In the genomic region with DNA sequence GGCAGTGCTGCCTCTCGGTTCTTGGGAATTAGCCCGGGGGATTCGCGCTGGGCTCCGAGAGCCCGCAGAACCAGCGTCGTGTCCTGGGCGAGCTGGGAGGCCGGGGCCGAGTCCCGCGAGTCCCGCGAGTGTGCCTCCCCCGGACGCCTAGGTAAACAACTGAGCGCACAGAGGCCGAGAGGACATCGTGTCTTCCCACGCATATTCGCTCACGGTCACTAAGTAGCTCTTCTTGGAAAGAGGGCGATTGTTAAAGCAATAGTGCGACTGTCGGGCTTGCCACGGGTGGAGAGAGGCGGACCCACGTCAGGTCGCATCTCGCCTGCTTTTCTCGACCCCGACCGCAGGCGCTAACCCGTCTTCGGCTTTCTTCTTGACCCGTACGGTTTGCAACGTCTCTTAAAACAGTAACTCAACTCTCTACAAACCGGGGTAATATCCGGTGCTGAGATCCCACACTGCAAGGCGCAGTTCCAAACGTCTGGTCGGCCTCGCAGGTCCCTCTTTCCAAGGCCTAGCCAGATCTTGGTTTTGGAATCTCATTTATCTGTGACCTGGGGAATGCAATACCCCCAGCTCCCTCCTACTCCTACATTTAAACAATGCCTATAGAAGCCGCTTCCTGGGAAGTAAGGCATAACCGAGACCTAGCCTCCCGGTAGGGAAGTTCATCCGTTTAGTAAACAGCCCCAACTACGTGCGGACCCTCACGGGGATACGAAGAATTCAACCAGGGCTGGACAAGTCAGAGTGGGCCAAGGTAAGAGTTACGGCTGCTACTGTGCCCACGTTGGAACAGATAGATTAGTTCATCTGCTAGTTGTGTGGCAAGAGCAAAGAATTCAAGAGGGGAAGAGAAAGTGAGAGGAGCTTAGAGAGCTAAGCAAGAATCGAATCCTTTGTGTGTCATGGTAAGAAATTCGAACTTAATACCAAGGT, we compare ENCODE assay signal across 7 cellular contexts. TPM values are rescaled to one million over a fixed set of nuclear protein-coding genes. Genes with fewer than 3 reads are reported as not detected.
A peak's percentile ranks its signal among the peaks of the same experiment; 100 is the strongest.
DNase-seq lines count a peak whose midpoint lies in the region; ATAC-seq and TF ChIP-seq lines count a peak whose summit lies in the region.

No MANE protein-coding gene starts in this region.

- H3K4me1 Mint-ChIP-seq in HFFc6 (ENCODE audit: low read depth) = peaks cover 46% of the 10 kb centered on the region
- H3K4me1 Mint-ChIP-seq in activated T-helper 2 cell treated with anti-CD3 and anti-CD28 coated beads, Interferon-gamma antibody, Interleukin-2, Interleukin-4, amounts not matched to agents 10 μg/mL and 5 μg/mL and 100 μg/mL, durations not matched to agents 14 hours and 24 hours and 36 hours (ENCODE audit: low read depth) = peaks cover 41% of the 10 kb centered on the region

- H3K36me3 Mint-ChIP-seq in HFFc6 (ENCODE audit: low read depth) = peaks cover 33% of the 10 kb centered on the region
- peaks cover 42% of the 10 kb centered on the region for H3K36me3 Mint-ChIP-seq in activated T-helper 2 cell treated with anti-CD3 and anti-CD28 coated beads, Interferon-gamma antibody, Interleukin-2, Interleukin-4, amounts not matched to agents 10 μg/mL and 5 μg/mL and 100 μg/mL, durations not matched to agents 14 hours and 24 hours and 36 hours (ENCODE audit: low read depth)

- no peaks in the 10 kb centered on the region for H3K9me3 ChIP-seq in neural cell (ENCODE audit: low read length)
- H3K9me3 ChIP-seq in vagina = no peaks in the 10 kb centered on the region

- H3K4me3 ChIP-seq in neural cell (ENCODE audit: low read length) (peak overlapping the region; percentile 83), vagina (peak overlapping the region; percentile 60 to 66)

- ATAC-seq in GM18502 (IDR thresholded peaks at IDR 0.05; ENCODE audit: poor library complexity, unreplicated experiment) = peak; percentile 31

- peaks cover 15% of the 10 kb centered on the region for H3K79me2 ChIP-seq in neural cell (replicated peaks; ENCODE audit: insufficient read depth, low read length)

- TF ChIP-seq RAD21 in neural cell (conservative IDR thresholded peaks at IDR 0.05) = no peak

- H2AFZ ChIP-seq in neural cell (ENCODE audit: low read depth, low read length) = no peak overlapping the region

- H3K4me2 ChIP-seq in neural cell (ENCODE audit: low read length) = peak overlapping the region; percentile 18

- H3K4me3 Mint-ChIP-seq in HFFc6 = peak overlapping the region; percentile 98
- peak overlapping the region; percentile 97 for H3K4me3 Mint-ChIP-seq in activated T-helper 2 cell treated with anti-CD3 and anti-CD28 coated beads, Interferon-gamma antibody, Interleukin-2, Interleukin-4, amounts not matched to agents 10 μg/mL and 5 μg/mL and 100 μg/mL, durations not matched to agents 14 hours and 24 hours and 36 hours (ENCODE audit: low read depth)

- no peaks in the 10 kb centered on the region for H4K20me1 ChIP-seq in neural cell (ENCODE audit: insufficient read depth)

- H3K36me3 ChIP-seq in neural cell (ENCODE audit: insufficient read depth, low read length) (no peaks in the 10 kb centered on the region), vagina (no peaks in the 10 kb centered on the region)

- no peaks in the 10 kb centered on the region for H3K9me2 ChIP-seq in neural cell (ENCODE audit: insufficient read depth, low read length)

- peak; percentile 60 for DNase-seq in HFFc6
- peak; percentile 83 for DNase-seq in MV-4-11 (lab: John Stamatoyannopoulos, UW)
- DNase-seq in activated T-helper 2 cell treated with anti-CD3 and anti-CD28 coated beads, Interferon-gamma antibody, Interleukin-2, Interleukin-4, amounts not matched to agents 10 μg/mL and 5 μg/mL and 100 μg/mL, durations not matched to agents 14 hours and 24 hours and 36 hours (ENCODE audit: low spot score) = no peak
- peak; percentile 60 for DNase-seq in foreskin melanocyte
- DNase-seq in vagina (ENCODE audit: extremely low spot score in 2 of 2) = no peak

- H3K9ac ChIP-seq in neural cell (ENCODE audit: low read length) = peak overlapping the region; percentile 79

- H3K27me3 ChIP-seq in neural cell (ENCODE audit: insufficient read depth, low read depth, low read length) (peaks cover 22% of the 10 kb centered on the region), vagina (no peaks in the 10 kb centered on the region)

- H3K9me3 Mint-ChIP-seq in HFFc6 = peaks cover 17% of the 10 kb centered on the region
- no peaks in the 10 kb centered on the region for H3K9me3 Mint-ChIP-seq in activated T-helper 2 cell treated with anti-CD3 and anti-CD28 coated beads, Interferon-gamma antibody, Interleukin-2, Interleukin-4, amounts not matched to agents 10 μg/mL and 5 μg/mL and 100 μg/mL, durations not matched to agents 14 hours and 24 hours and 36 hours

- H3K27me3 Mint-ChIP-seq in HFFc6 (ENCODE audit: insufficient read depth) = peaks cover 19% of the 10 kb centered on the region
- H3K27me3 Mint-ChIP-seq in activated T-helper 2 cell treated with anti-CD3 and anti-CD28 coated beads, Interferon-gamma antibody, Interleukin-2, Interleukin-4, amounts not matched to agents 10 μg/mL and 5 μg/mL and 100 μg/mL, durations not matched to agents 14 hours and 24 hours and 36 hours (ENCODE audit: low read depth) = no peaks in the 10 kb centered on the region

- peak overlapping the region; percentile 46 for H3K27ac ChIP-seq in neural cell (ENCODE audit: low read length)
- H3K27ac ChIP-seq in vagina = peak overlapping the region; percentile 93

- TF ChIP-seq EP300 in neural cell (conservative IDR thresholded peaks at IDR 0.05; ENCODE audit: poor library complexity, severe bottlenecking) = no peak

- H3K4me1 ChIP-seq in vagina = peaks cover 33% of the 10 kb centered on the region

- intact Hi-C loops in activated T-helper 2 cell treated with anti-CD3 and anti-CD28 coated beads, Interferon-gamma antibody, Interleukin-2, Interleukin-4, amounts not matched to agents 10 μg/mL and 5 μg/mL and 100 μg/mL, durations not matched to agents 14 hours and 24 hours and 36 hours (cut with micrococcal nuclease) = loop anchor here (2.0 to 5.0 kb wide), 4 partner anchors 125 to 552 kb away; a partner anchor contains a TSS
- intact Hi-C loops in vagina (cut with DNase I) = no loop called here

- TF ChIP-seq CTCF in HFFc6 (IDR thresholded peaks at IDR 0.05) (no peak), neural cell (IDR thresholded peaks at IDR 0.05; ENCODE audit: poor library complexity, severe bottlenecking) (no peak), vagina (IDR thresholded peaks at IDR 0.05) (no peak)

- H3K27ac Mint-ChIP-seq in HFFc6 = peak overlapping the region; percentile 97
- H3K27ac Mint-ChIP-seq in activated T-helper 2 cell treated with anti-CD3 and anti-CD28 coated beads, Interferon-gamma antibody, Interleukin-2, Interleukin-4, amounts not matched to agents 10 μg/mL and 5 μg/mL and 100 μg/mL, durations not matched to agents 14 hours and 24 hours and 36 hours = peak overlapping the region; percentile 97

- no peaks in the 10 kb centered on the region for H3F3A ChIP-seq in neural cell (ENCODE audit: insufficient read depth, low read length, poor library complexity, severe bottlenecking)

- TF ChIP-seq POLR2A in vagina (IDR thresholded peaks at IDR 0.05) = no peak

TF ChIP-seq in neural cell, 6 proteins besides CTCF, POLR2A, EP300 and RAD21:
- TF ChIP-seq, protein P1, sequence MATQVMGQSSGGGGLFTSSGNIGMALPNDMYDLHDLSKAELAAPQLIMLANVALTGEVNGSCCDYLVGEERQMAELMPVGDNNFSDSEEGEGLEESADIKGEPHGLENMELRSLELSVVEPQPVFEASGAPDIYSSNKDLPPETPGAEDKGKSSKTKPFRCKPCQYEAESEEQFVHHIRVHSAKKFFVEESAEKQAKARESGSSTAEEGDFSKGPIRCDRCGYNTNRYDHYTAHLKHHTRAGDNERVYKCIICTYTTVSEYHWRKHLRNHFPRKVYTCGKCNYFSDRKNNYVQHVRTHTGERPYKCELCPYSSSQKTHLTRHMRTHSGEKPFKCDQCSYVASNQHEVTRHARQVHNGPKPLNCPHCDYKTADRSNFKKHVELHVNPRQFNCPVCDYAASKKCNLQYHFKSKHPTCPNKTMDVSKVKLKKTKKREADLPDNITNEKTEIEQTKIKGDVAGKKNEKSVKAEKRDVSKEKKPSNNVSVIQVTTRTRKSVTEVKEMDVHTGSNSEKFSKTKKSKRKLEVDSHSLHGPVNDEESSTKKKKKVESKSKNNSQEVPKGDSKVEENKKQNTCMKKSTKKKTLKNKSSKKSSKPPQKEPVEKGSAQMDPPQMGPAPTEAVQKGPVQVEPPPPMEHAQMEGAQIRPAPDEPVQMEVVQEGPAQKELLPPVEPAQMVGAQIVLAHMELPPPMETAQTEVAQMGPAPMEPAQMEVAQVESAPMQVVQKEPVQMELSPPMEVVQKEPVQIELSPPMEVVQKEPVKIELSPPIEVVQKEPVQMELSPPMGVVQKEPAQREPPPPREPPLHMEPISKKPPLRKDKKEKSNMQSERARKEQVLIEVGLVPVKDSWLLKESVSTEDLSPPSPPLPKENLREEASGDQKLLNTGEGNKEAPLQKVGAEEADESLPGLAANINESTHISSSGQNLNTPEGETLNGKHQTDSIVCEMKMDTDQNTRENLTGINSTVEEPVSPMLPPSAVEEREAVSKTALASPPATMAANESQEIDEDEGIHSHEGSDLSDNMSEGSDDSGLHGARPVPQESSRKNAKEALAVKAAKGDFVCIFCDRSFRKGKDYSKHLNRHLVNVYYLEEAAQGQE (IDR thresholded peaks at IDR 0.05; ENCODE audit: borderline replicate concordance) = no peak
- no peak for TF ChIP-seq SMC3 (conservative IDR thresholded peaks at IDR 0.05; ENCODE audit: poor library complexity)
- TF ChIP-seq TAF1 (IDR thresholded peaks at IDR 0.05; ENCODE audit: low read depth) = no peak

RNA-seq across cellular contexts. Expression of a gene that starts 0.7 kb away (rescaled TPM):
- 10 to 100 TPM; 49.2 to 81.5 (median 76.2) TPM for total RNA-seq in HFFc6 (2021; fragmentation: NEBNext Ultra II Directional; extraction: Animal tissue kit (Norgen Biotek cat#: 25700))
- total RNA-seq in activated T-helper 2 cell treated with anti-CD3 and anti-CD28 coated beads, Interferon-gamma antibody, Interleukin-2, Interleukin-4, amounts not matched to agents 10 μg/mL and 5 μg/mL and 100 μg/mL, durations not matched to agents 14 hours and 24 hours and 36 hours = 43.2 and 44.2 TPM in 2 replicates
- 6.6 and 8.5 TPM in 2 replicates for polyA plus RNA-seq in neural cell
- 9.7 and 11.8 TPM in 2 replicates for polyA minus RNA-seq in neural cell
- 40.3 TPM for total RNA-seq in vagina

RNA-seq across cellular contexts. Expression of a gene that starts 52.2 kb away (rescaled TPM):
- 100 to 1,000 TPM; 473 to 573 (median 520) TPM for total RNA-seq in HFFc6 (2021; fragmentation: NEBNext Ultra II Directional; extraction: Animal tissue kit (Norgen Biotek cat#: 25700))
- total RNA-seq in activated T-helper 2 cell treated with anti-CD3 and anti-CD28 coated beads, Interferon-gamma antibody, Interleukin-2, Interleukin-4, amounts not matched to agents 10 μg/mL and 5 μg/mL and 100 μg/mL, durations not matched to agents 14 hours and 24 hours and 36 hours = 701 and 744 TPM in 2 replicates
- 262 and 359 TPM in 2 replicates for polyA plus RNA-seq in neural cell
- 258 and 347 TPM in 2 replicates for polyA minus RNA-seq in neural cell
- total RNA-seq in vagina = 318 TPM

Comparison
In these comparisons a context has a peak if more than half of its experiments do, and no peak if none do; other contexts are left out.
1. DNase-seq: peak in HFFc6 (single experiment), MV-4-11 (single experiment) and foreskin melanocyte (single experiment); none in activated T-helper 2 cell treated with anti-CD3 and anti-CD28 coated beads, Interferon-gamma antibody, Interleukin-2, Interleukin-4, amounts not matched to agents 10 μg/mL and 5 μg/mL and 100 μg/mL, durations not matched to agents 14 hours and 24 hours and 36 hours (single experiment) and vagina (0 of 2).